ENCODE assay signal across 30 cellular contexts in genomic region chr13:111329641-111330040, GRCh38. TPM values are rescaled to one million over a fixed set of nuclear protein-coding genes. Genes with fewer than 3 reads are reported as not detected.
"Had no signal": no experiment of that assay in that cellular context is flagged by ENCODE, and none has a peak within 500 bp of the region (broad histone marks: within the 10 kb centered on the region; RNA-seq: fewer than 3 reads in every experiment).

No MANE protein-coding gene starts in this region.

- H3K4me3 Mint-ChIP-seq: activated CD4-positive, alpha-beta memory T cell treated with anti-CD3 and anti-CD28 coated beads, Interleukin-2, amount 10 ng/mL, durations not matched to agents 7 days and 5 days; activated CD4-positive, alpha-beta T cell treated with anti-CD3 and anti-CD28 coated beads for 36 hours; activated naive CD4-positive, alpha-beta T cell treated with anti-CD3 and anti-CD28 coated beads, Interleukin-2, amount 10 ng/mL, durations not matched to agents 7 days and 5 days; activated naive CD8-positive, alpha-beta T cell treated with anti-CD3 and anti-CD28 coated beads for 36 hours; activated T-cell treated with anti-CD3 and anti-CD28 coated beads, Interleukin-2, amount 50 U/mL, for 72 hours; T-cell had no signal

- H3K27me3 Mint-ChIP-seq: activated CD4-positive, alpha-beta memory T cell treated with anti-CD3 and anti-CD28 coated beads, Interleukin-2, amount 10 ng/mL, durations not matched to agents 7 days and 5 days; activated CD4-positive, alpha-beta T cell treated with anti-CD3 and anti-CD28 coated beads for 36 hours; activated naive CD4-positive, alpha-beta T cell treated with anti-CD3 and anti-CD28 coated beads, Interleukin-2, amount 10 ng/mL, durations not matched to agents 7 days and 5 days; activated naive CD8-positive, alpha-beta T cell treated with anti-CD3 and anti-CD28 coated beads for 36 hours; T-cell had no signal

- H3K4me3 ChIP-seq: cardiac muscle cell, SK-N-MC had no signal

- DNase-seq: activated CD4-positive, alpha-beta memory T cell treated with anti-CD3 and anti-CD28 coated beads, Interleukin-2, amount 10 ng/mL, durations not matched to agents 7 days and 5 days; activated CD4-positive, alpha-beta T cell treated with anti-CD3 and anti-CD28 coated beads for 36 hours; activated CD4-positive, alpha-beta T cell treated with anti-CD3 and anti-CD28 coated beads, Interleukin-2, amount 50 U/mL, for 1 hour; activated CD4-positive, CD25-positive, alpha-beta regulatory T cell; activated gamma-delta T cell treated with Interleukin-2 at 50 U/mL for 16 hours; activated naive CD4-positive, alpha-beta T cell treated with anti-CD3 and anti-CD28 coated beads, Interleukin-2, amount 10 ng/mL, durations not matched to agents 7 days and 5 days; activated naive CD8-positive, alpha-beta T cell treated with anti-CD3 and anti-CD28 coated beads for 36 hours; activated T-cell treated with anti-CD3 and anti-CD28 coated beads, Interleukin-2, amount 50 U/mL, for 72 hours; brain microvascular endothelial cell; KBM-7; NCI-H1048; NCI-H146; NCI-H1930; NCI-H2171; NCI-H345; NCI-H510A; NCI-H526 treated with DMSO at 0.1 percent for 48 hours; NK-92 treated with Interleukin-12 subunit alpha and Interleukin-12 subunit beta, amount 100 ng/mL, for 24 hours; OCI-M1; RPMI8226; T-cell; T-helper 2 cell; T1000 had no signal

- H3K27me3 ChIP-seq: brain microvascular endothelial cell, cardiac muscle cell had no signal

- H3K27ac Mint-ChIP-seq: activated CD4-positive, alpha-beta memory T cell treated with anti-CD3 and anti-CD28 coated beads, Interleukin-2, amount 10 ng/mL, durations not matched to agents 7 days and 5 days; activated CD4-positive, alpha-beta T cell treated with anti-CD3 and anti-CD28 coated beads for 36 hours; activated naive CD4-positive, alpha-beta T cell treated with anti-CD3 and anti-CD28 coated beads, Interleukin-2, amount 10 ng/mL, durations not matched to agents 7 days and 5 days; activated naive CD8-positive, alpha-beta T cell treated with anti-CD3 and anti-CD28 coated beads for 36 hours; activated T-cell treated with anti-CD3 and anti-CD28 coated beads, Interleukin-2, amount 50 U/mL, for 72 hours; activated T-helper 2 cell treated with anti-CD3 and anti-CD28 coated beads, Interferon-gamma antibody, Interleukin-2, Interleukin-4, amounts not matched to agents 10 μg/mL and 5 μg/mL and 100 μg/mL, durations not matched to agents 14 hours and 24 hours and 36 hours; T-cell had no signal

- H3K9me3 Mint-ChIP-seq: activated CD4-positive, alpha-beta memory T cell treated with anti-CD3 and anti-CD28 coated beads, Interleukin-2, amount 10 ng/mL, durations not matched to agents 7 days and 5 days; activated T-helper 2 cell treated with anti-CD3 and anti-CD28 coated beads, Interferon-gamma antibody, Interleukin-2, Interleukin-4, amounts not matched to agents 10 μg/mL and 5 μg/mL and 100 μg/mL, durations not matched to agents 14 hours and 24 hours and 36 hours had no signal

- H3K36me3 Mint-ChIP-seq: activated naive CD4-positive, alpha-beta T cell treated with anti-CD3 and anti-CD28 coated beads, Interleukin-2, amount 10 ng/mL, durations not matched to agents 7 days and 5 days had no signal

- H3K4me1 Mint-ChIP-seq: activated CD4-positive, alpha-beta memory T cell treated with anti-CD3 and anti-CD28 coated beads, Interleukin-2, amount 10 ng/mL, durations not matched to agents 7 days and 5 days; activated CD4-positive, alpha-beta T cell treated with anti-CD3 and anti-CD28 coated beads for 36 hours; activated naive CD8-positive, alpha-beta T cell treated with anti-CD3 and anti-CD28 coated beads for 36 hours; T-cell had no signal

- H3K36me3 ChIP-seq: brain microvascular endothelial cell, cardiac muscle cell had no signal

- H3K27ac ChIP-seq: brain microvascular endothelial cell, cardiac muscle cell, SK-N-MC, VCaP had no signal

RNA-seq across cellular contexts. Expression of gene TEX29, which starts 9.2 kb away (rescaled TPM):
- total RNA-seq: cardiac muscle cell, LHCN-M2, M059J, Right ventricle myocardium inferior had no signal
- polyA plus RNA-seq: cardiac muscle cell had no signal
